Comparison of ENCODE assay signal across 8 cellular contexts in the genomic region with DNA sequence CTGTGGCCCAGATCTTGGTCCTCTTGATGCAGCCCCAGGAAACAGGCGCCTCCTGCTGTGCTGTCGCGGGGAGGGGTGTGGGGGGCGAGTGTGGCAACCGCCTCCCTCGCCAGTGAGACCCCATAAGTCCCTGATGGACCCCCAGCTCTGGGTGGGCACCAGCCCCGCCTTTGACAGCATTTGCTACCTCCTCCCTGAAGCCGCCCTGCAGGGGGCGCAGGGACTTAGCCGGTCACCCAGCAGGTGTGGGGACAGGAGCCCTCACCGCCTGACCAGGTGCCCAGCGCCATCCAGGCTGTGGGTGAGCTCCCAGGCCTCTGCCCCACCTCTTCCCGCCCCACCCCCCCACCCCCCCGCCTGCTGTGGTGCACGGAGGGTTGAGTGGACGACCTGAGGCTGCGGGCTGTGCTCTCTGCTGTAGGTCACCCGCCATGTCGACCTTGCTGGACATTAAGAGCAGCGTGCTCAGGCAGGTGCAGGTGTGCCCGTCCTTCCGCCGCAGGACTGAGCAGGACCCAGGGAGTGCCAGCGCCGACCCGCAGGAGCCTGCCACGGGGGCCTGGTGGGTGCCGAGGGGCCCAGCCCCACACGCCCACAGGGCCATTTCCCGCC. TPM values are rescaled to one million over a fixed set of nuclear protein-coding genes. Genes with fewer than 3 reads are reported as not detected.
A peak's percentile ranks its signal among the peaks of the same experiment; 100 is the strongest.
DNase-seq lines count a peak whose midpoint lies in the region; ATAC-seq and TF ChIP-seq lines count a peak whose summit lies in the region.

No MANE protein-coding gene starts in this region.

- peak; percentile 90 for DNase-seq in Calu3
- no peak for DNase-seq in HCT116 (ENCODE audit: low read depth, low spot score)
- DNase-seq in activated naive CD8-positive, alpha-beta T cell treated with anti-CD3 and anti-CD28 coated beads for 36 hours: peak; percentile 52
- DNase-seq in mesothelial cell of epicardium (ENCODE audit: low spot score in 2 of 2, unreplicated experiment in 2 of 2): peak in 1 of 2 experiments; percentile 61
- no peak for DNase-seq in gastrocnemius medialis
- no peak for DNase-seq in NCI-H1694 (lab: John Stamatoyannopoulos, UW)
- no peak for DNase-seq in NCI-H2081 treated with DMSO at 0.1 percent for 48 hours (lab: John Stamatoyannopoulos, UW)

- intact Hi-C loops in Calu3 (cut with micrococcal nuclease; ENCODE audit: unreplicated experiment): no loop called here
- intact Hi-C loops in HCT116 (cut with micrococcal nuclease): no loop called here
- intact Hi-C loops in gastrocnemius medialis (cut with DNase I; ENCODE audit: low total_unique reads): no loop called here

- H3K79me2 ChIP-seq in HCT116 (ENCODE audit: insufficient read depth, low read length): no peaks in the 10 kb centered on the region

- no peaks in the 10 kb centered on the region for H4K20me1 ChIP-seq in HCT116 (ENCODE audit: insufficient read depth)

- TF ChIP-seq CTCF in Calu3 (IDR thresholded peaks at IDR 0.05; ENCODE audit: unreplicated experiment) (peak; percentile 92), HCT116 (IDR thresholded peaks at IDR 0.05 in 2 of 3, conservative IDR thresholded peaks at IDR 0.05 in 1 of 3; ENCODE audit: borderline replicate concordance in 1 of 3, insufficient read depth in 1 of 3, low read depth in 2 of 3, low read length in 2 of 3) (peak in 2 of 3 experiments; percentile 54 to 73; a peak in 4 of 6 replicates), mesothelial cell of epicardium (IDR thresholded peaks at IDR 0.05; ENCODE audit: unreplicated experiment) (peak; percentile 62), gastrocnemius medialis (IDR thresholded peaks at IDR 0.05 in 4 of 5, conservative IDR thresholded peaks at IDR 0.05 in 1 of 5) (no peak)

- no peaks in the 10 kb centered on the region for H3K36me3 ChIP-seq in HCT116 (ENCODE audit: control insufficient read depth in 1 of 2, insufficient read depth in 2 of 2, low read length in 2 of 2)
- H3K36me3 ChIP-seq in gastrocnemius medialis: no peaks in the 10 kb centered on the region

- H3K9ac ChIP-seq in HCT116 (ENCODE audit: low read length): no peak overlapping the region

- TF ChIP-seq RAD21 in HCT116 (IDR thresholded peaks at IDR 0.05; ENCODE audit: low read depth): no peak

- H3K27me3 Mint-ChIP-seq in Calu3 (ENCODE audit: unreplicated experiment) (peaks cover 40% of the 10 kb centered on the region), mesothelial cell of epicardium (ENCODE audit: low read depth) (peaks cover 60% of the 10 kb centered on the region)
- peaks cover 21% of the 10 kb centered on the region for H3K27me3 Mint-ChIP-seq in activated naive CD8-positive, alpha-beta T cell treated with anti-CD3 and anti-CD28 coated beads for 36 hours

- BruUV-seq in Calu3 (replicated peaks; lab: Mats Ljungman, UMichigan): no TSS peak
- BruUV-seq in HCT116 (replicated peaks; lab: Mats Ljungman, UMichigan): no TSS peak

- H3K4me1 ChIP-seq in HCT116 (ENCODE audit: control insufficient read depth in 1 of 2, insufficient read depth in 2 of 2, low read length in 2 of 2): peaks cover 6 to 27% of the 10 kb centered on the region in 2 experiments
- peaks cover 4 to 5% of the 10 kb centered on the region in 2 donors for H3K4me1 ChIP-seq in gastrocnemius medialis

- H3K9me3 ChIP-seq in HCT116 (ENCODE audit: control insufficient read depth in 1 of 2, insufficient read depth in 1 of 2, low read depth in 1 of 2, low read length in 2 of 2) (no peaks in the 10 kb centered on the region), gastrocnemius medialis (no peaks in the 10 kb centered on the region)

- H3K4me3 Mint-ChIP-seq in Calu3 (ENCODE audit: low read depth, unreplicated experiment): no peak overlapping the region
- H3K4me3 Mint-ChIP-seq in activated naive CD8-positive, alpha-beta T cell treated with anti-CD3 and anti-CD28 coated beads for 36 hours: no peak overlapping the region
- H3K4me3 Mint-ChIP-seq in mesothelial cell of epicardium: no peak overlapping the region

- H3K9me2 ChIP-seq in HCT116 (ENCODE audit: insufficient read depth): no peaks in the 10 kb centered on the region

- no peak overlapping the region for H2AFZ ChIP-seq in HCT116 (ENCODE audit: low read depth, low read length, poor library complexity, severe bottlenecking)

- POLR2A ChIA-PET in HCT116 (lab: Charles Lee): no interaction called here

- no peak overlapping the region for H3K4me3 ChIP-seq in HCT116 (replicated peaks in 1 of 2; ENCODE audit: low read depth in 1 of 2, low read length in 2 of 2)
- H3K4me3 ChIP-seq in gastrocnemius medialis: no peak overlapping the region

- H3K4me1 Mint-ChIP-seq in Calu3 (ENCODE audit: low read depth, unreplicated experiment): peaks cover 7% of the 10 kb centered on the region
- H3K4me1 Mint-ChIP-seq in activated naive CD8-positive, alpha-beta T cell treated with anti-CD3 and anti-CD28 coated beads for 36 hours: peaks cover 15% of the 10 kb centered on the region
- H3K4me1 Mint-ChIP-seq in mesothelial cell of epicardium: peaks cover 6% of the 10 kb centered on the region

- ATAC-seq in HCT116 (no peak), GM19455 (IDR thresholded peaks at IDR 0.05; ENCODE audit: unreplicated experiment) (no peak), gastrocnemius medialis (no peak)

- no peaks in the 10 kb centered on the region for H3K9me3 Mint-ChIP-seq in Calu3 (ENCODE audit: low read depth, unreplicated experiment)
- no peaks in the 10 kb centered on the region for H3K9me3 Mint-ChIP-seq in activated naive CD8-positive, alpha-beta T cell treated with anti-CD3 and anti-CD28 coated beads for 36 hours
- no peaks in the 10 kb centered on the region for H3K9me3 Mint-ChIP-seq in mesothelial cell of epicardium

- TF ChIP-seq POLR2A in HCT116 (IDR thresholded peaks at IDR 0.05; ENCODE audit: borderline replicate concordance, extremely low read depth, insufficient read depth, insufficient read length) (no peak), gastrocnemius medialis (IDR thresholded peaks at IDR 0.05) (no peak)

- CTCF ChIA-PET in Calu3 (lab: Charles Lee): interaction anchor here (0.9 to 1.8 kb wide), 3 partner anchors 8 to 37 kb away, joined by 3 to 7 read pairs (median 4); no protein-coding TSS in a partner anchor
- CTCF ChIA-PET in HCT116 (lab: Charles Lee): interaction anchor here (0.6 kb wide), 1 partner anchor 82 kb away, joined by 3 read pairs; the partner anchor contains the start of gene UQCC4

- no peak overlapping the region for H3K27ac Mint-ChIP-seq in Calu3 (ENCODE audit: unreplicated experiment)
- no peak overlapping the region for H3K27ac Mint-ChIP-seq in activated naive CD8-positive, alpha-beta T cell treated with anti-CD3 and anti-CD28 coated beads for 36 hours
- H3K27ac Mint-ChIP-seq in mesothelial cell of epicardium: no peak overlapping the region

- in situ Hi-C loops in gastrocnemius medialis (cut with MboI; ENCODE audit: low sequenced_read_pairs in 4 of 4): no loop called here

- no peaks in the 10 kb centered on the region for H3K27me3 ChIP-seq in HCT116 (ENCODE audit: insufficient read depth, low read length)
- peaks cover 16 to 23% (median 21%) of the 10 kb centered on the region in 3 donors for H3K27me3 ChIP-seq in gastrocnemius medialis

- H3K27ac ChIP-seq in HCT116 (ENCODE audit: low read depth, low read length): no peak overlapping the region
- no peak overlapping the region for H3K27ac ChIP-seq in gastrocnemius medialis

- RAD21 ChIA-PET in HCT116 (lab: Charles Lee; ENCODE audit: low non-redundant PET in 1 of 2, low total read pairs in 2 of 2, uncharacterized antibody in 2 of 2, unreplicated experiment in 2 of 2): no interaction called here

- H3K4me2 ChIP-seq in HCT116 (ENCODE audit: low read length): no peak overlapping the region

- H3K36me3 Mint-ChIP-seq in Calu3 (ENCODE audit: insufficient read depth, unreplicated experiment) (peaks cover 16% of the 10 kb centered on the region), mesothelial cell of epicardium (no peaks in the 10 kb centered on the region)
- no peaks in the 10 kb centered on the region for H3K36me3 Mint-ChIP-seq in activated naive CD8-positive, alpha-beta T cell treated with anti-CD3 and anti-CD28 coated beads for 36 hours

TF ChIP-seq in HCT116, 20 proteins besides CTCF, POLR2A, EP300 and RAD21 (continues in another document):
- TF ChIP-seq ATF3 (IDR thresholded peaks at IDR 0.05) (no peak), SIN3A (IDR thresholded peaks at IDR 0.05; ENCODE audit: low read depth) (no peak), POLR2AphosphoS5 (IDR thresholded peaks at IDR 0.05; ENCODE audit: low read depth, low read length) (no peak), SRF (IDR thresholded peaks at IDR 0.05; ENCODE audit: low read depth) (no peak)
- TF ChIP-seq, protein P1, sequence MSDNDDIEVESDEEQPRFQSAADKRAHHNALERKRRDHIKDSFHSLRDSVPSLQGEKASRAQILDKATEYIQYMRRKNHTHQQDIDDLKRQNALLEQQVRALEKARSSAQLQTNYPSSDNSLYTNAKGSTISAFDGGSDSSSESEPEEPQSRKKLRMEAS (IDR thresholded peaks at IDR 0.05): no peak

RNA-seq across cellular contexts. Expression of gene BAIAP3, which starts 4.8 kb away (rescaled TPM):
- 2.4 and 7.0 TPM in 2 replicates for total RNA-seq in Calu3 (2022)
- total RNA-seq in HCT116 (2021; ENCODE audit: unreplicated experiment): 44.7 TPM
- polyA plus RNA-seq in HCT116 (2012): 37.2 and 44.8 TPM in 2 replicates
- under 1 TPM; 0.12 to 0.46 TPM for total RNA-seq in activated naive CD8-positive, alpha-beta T cell treated with anti-CD3 and anti-CD28 coated beads for 36 hours
- total RNA-seq in mesothelial cell of epicardium: 1.3 to 2.4 TPM (median 2.3 TPM) in 3 replicates
- 1 to 10 TPM in 3 of 4 donors, under 1 TPM in 1; 0.05 to 4.4 (median 2.5) TPM for total RNA-seq in gastrocnemius medialis

RNA-seq across cellular contexts. Expression of gene TSR3, which starts 13.5 kb away (rescaled TPM):
- 59.4 and 72.4 TPM in 2 replicates for total RNA-seq in Calu3 (2022)
- total RNA-seq in HCT116 (2021; ENCODE audit: unreplicated experiment): 52.7 TPM
- polyA plus RNA-seq in HCT116 (2012): 40.4 and 42.8 TPM in 2 replicates
- 10 to 100 TPM; 80.3 to 82.6 TPM for total RNA-seq in activated naive CD8-positive, alpha-beta T cell treated with anti-CD3 and anti-CD28 coated beads for 36 hours
- total RNA-seq in mesothelial cell of epicardium: 42.1 to 43.7 TPM (median 42.7 TPM) in 3 replicates
- 100 to 1,000 TPM in 1 of 4 donors, 10 to 100 TPM in 3; 63.3 to 103 (median 72.4) TPM for total RNA-seq in gastrocnemius medialis

RNA-seq across cellular contexts. Expression of gene GNPTG, which starts 13.5 kb away (rescaled TPM):
- total RNA-seq in Calu3 (2022): 63.9 and 80.2 TPM in 2 replicates
- total RNA-seq in HCT116 (2021; ENCODE audit: unreplicated experiment): 35.2 TPM
- polyA plus RNA-seq in HCT116 (2012): 31.4 and 34.6 TPM in 2 replicates
- 10 to 100 TPM; 19.2 to 19.7 TPM for total RNA-seq in activated naive CD8-positive, alpha-beta T cell treated with anti-CD3 and anti-CD28 coated beads for 36 hours
- total RNA-seq in mesothelial cell of epicardium: 47.8 to 52.9 TPM (median 48.4 TPM) in 3 replicates
- 10 to 100 TPM; 20.6 to 37.5 (median 30.2) TPM for total RNA-seq in gastrocnemius medialis

RNA-seq across cellular contexts. Expression of gene UBE2I, which starts 28.8 kb away (rescaled TPM):
- 261 and 271 TPM in 2 replicates for total RNA-seq in Calu3 (2022)
- total RNA-seq in HCT116 (2021; ENCODE audit: unreplicated experiment): 212 TPM
- 96.9 and 135 TPM in 2 replicates for polyA plus RNA-seq in HCT116 (2012)
- total RNA-seq in activated naive CD8-positive, alpha-beta T cell treated with anti-CD3 and anti-CD28 coated beads for 36 hours: 100 to 1,000 TPM; 280 to 282 TPM
- 205 to 214 TPM (median 208 TPM) in 3 replicates for total RNA-seq in mesothelial cell of epicardium
- total RNA-seq in gastrocnemius medialis: 10 to 100 TPM; 28.9 to 80.4 (median 41.7) TPM

Comparison
In these comparisons a context has a peak if more than half of its experiments do, and no peak if none do; other contexts are left out.
1. DNase-seq: peak in Calu3 (single experiment) and activated naive CD8-positive, alpha-beta T cell treated with anti-CD3 and anti-CD28 coated beads for 36 hours (single experiment); none in HCT116 (single experiment), gastrocnemius medialis (0 of 2), NCI-H1694 (single experiment) and NCI-H2081 treated with DMSO at 0.1 percent for 48 hours (single experiment).
2. CTCF ChIP-seq: peak in Calu3 (single experiment), HCT116 (2 of 3) and mesothelial cell of epicardium (single experiment); none in gastrocnemius medialis (0 of 5).